Comparison of ENCODE assay signal across 21 cellular contexts in genomic region chr7:24073651-24074420, GRCh38.
A peak's percentile ranks its signal among the peaks of the same experiment; 100 is the strongest.
DNase-seq lines count a peak whose midpoint lies in the region; ATAC-seq and TF ChIP-seq lines count a peak whose summit lies in the region.
"Had no signal": no experiment of that assay in that cellular context is flagged by ENCODE, and none has a peak within 500 bp of the region (broad histone marks: within the 10 kb centered on the region; RNA-seq: fewer than 3 reads in every experiment).

No MANE protein-coding gene starts in this region.

- no peak overlapping the region for H3K27ac ChIP-seq in Panc1 (ENCODE audit: low read length)
- H3K27ac ChIP-seq: BLaER1 treated with 17β-estradiol and CSF1 and Interleukin-3, amounts not matched to agents 10 nM and 100 nM; SJCRH30 had no signal

- no peaks in the 10 kb centered on the region for H3K36me3 Mint-ChIP-seq in memory B cell

- CTCF ChIA-PET in Panc1 (lab: Charles Lee), result interaction anchor here (0.7 kb wide), 1 partner anchor 1494 kb away, joined by 3 read pairs; no protein-coding TSS in a partner anchor

- DNase-seq in NCI-H2171 treated with DMSO at 0.1 percent for 48 hours (lab: John Stamatoyannopoulos, UW) (peak; percentile 9), NCI-H2171 (lab: John Stamatoyannopoulos, UW) (no peak), Panc1 (ENCODE audit: low read depth, low spot score) (no peak), memory B cell (ENCODE audit: low spot score in 2 of 2) (no peak), NAMALWA (ENCODE audit: low spot score) (no peak)
- DNase-seq: DMS 273 treated with DMSO at 0.1 percent for 48 hours, GDM1, KBM-7, NCI-H1092, NCI-H1694, NCI-H2107, NCI-H446, NCI-H748 treated with DMSO at 0.1 percent for 48 hours, PC-3, SJCRH30 had no signal

- in situ Hi-C loops in Panc1 (cut with HindIII; ENCODE audit: low pct_unique_long_range_greater_than_20kb, low sequenced_read_pairs), result no loop called here

- peaks cover 2% of the 10 kb centered on the region for H3K27me3 Mint-ChIP-seq in memory B cell

- H3K4me1 Mint-ChIP-seq in memory B cell, result peaks cover 6% of the 10 kb centered on the region

- H3K4me1 ChIP-seq in Panc1 (ENCODE audit: control insufficient read depth, insufficient read depth, low read length), result 0 out of 2 replicates have a peak, but pooled peaks cover 2% of the 10 kb centered on the region
- H3K4me1 ChIP-seq: BLaER1 treated with 17β-estradiol and CSF1 and Interleukin-3, amounts not matched to agents 10 nM and 100 nM had no signal

- H3K4me3 ChIP-seq in Panc1 (ENCODE audit: low read depth in 2 of 2, low read length in 2 of 2), result no peak overlapping the region
- H3K4me3 ChIP-seq: BLaER1 treated with 17β-estradiol and CSF1 and Interleukin-3, amounts not matched to agents 10 nM and 100 nM; GM12878; SJCRH30 had no signal

- H3K4me3 Mint-ChIP-seq in memory B cell, result peak overlapping the region; percentile 3

- no peaks in the 10 kb centered on the region for H3K9me3 ChIP-seq in Panc1 (ENCODE audit: control insufficient read depth, insufficient read depth, low read depth, low read length)
- H3K9me3 ChIP-seq: BLaER1 treated with 17β-estradiol and CSF1 and Interleukin-3, amounts not matched to agents 10 nM and 100 nM; SJCRH30 had no signal

- no peaks in the 10 kb centered on the region; the same call in 1 of the 2 replicates for H3K27me3 ChIP-seq in Panc1 (ENCODE audit: control insufficient read depth, insufficient read depth, low read length)
- H3K27me3 ChIP-seq: BLaER1 treated with 17β-estradiol and CSF1 and Interleukin-3, amounts not matched to agents 10 nM and 100 nM; SJCRH30 had no signal

- no peaks in the 10 kb centered on the region for H3K36me3 ChIP-seq in Panc1 (ENCODE audit: control insufficient read depth, insufficient read depth, low read length)
- H3K36me3 ChIP-seq: BLaER1 treated with 17β-estradiol and CSF1 and Interleukin-3, amounts not matched to agents 10 nM and 100 nM; SJCRH30 had no signal

- no peak overlapping the region for H3K27ac Mint-ChIP-seq in memory B cell

- POLR2A ChIA-PET in Panc1 (lab: Charles Lee), result no interaction called here

- BruUV-seq in Panc1 (replicated peaks; lab: Mats Ljungman, UMichigan), result no TSS peak

- 0 out of 2 replicates have a peak, but pooled peaks have one; percentile 45 for ATAC-seq in Panc1
- no peak for ATAC-seq in memory B cell (ENCODE audit: low read depth)
- no peak for ATAC-seq in HG03159 (IDR thresholded peaks at IDR 0.05; ENCODE audit: unreplicated experiment)
- ATAC-seq in GM18519 (IDR thresholded peaks at IDR 0.05; ENCODE audit: low FRiP score, unreplicated experiment), result no peak
- no peak for ATAC-seq in HG02852 (IDR thresholded peaks at IDR 0.05; ENCODE audit: unreplicated experiment)
- ATAC-seq: HCT116, PC-3 had no signal

- H3K9me3 Mint-ChIP-seq in memory B cell, result no peaks in the 10 kb centered on the region

- intact Hi-C loops in Panc1 (cut with micrococcal nuclease; ENCODE audit: unreplicated experiment), result no loop called here

- no peak for TF ChIP-seq CTCF in Panc1 (IDR thresholded peaks at IDR 0.05)
